In genomic region chr5:2332521-2332920, GRCh38 we compare ENCODE assay signal across 1 cellular context.
TF ChIP-seq lines count a peak whose summit lies in the region.

No MANE protein-coding gene starts in this region.

TF ChIP-seq in HepG2, 621 proteins besides CTCF, POLR2A, EP300 and RAD21 (continued from another document):
- no peak for TF ChIP-seq ZNF329 (CRISPR knock-in tag; IDR thresholded peaks at IDR 0.05; ENCODE audit: low read depth)
- no peak for TF ChIP-seq LRRFIP1 (CRISPR knock-in tag; conservative IDR thresholded peaks at IDR 0.05)
